18 cellular contexts compared by ENCODE assay signal in the genomic region with DNA sequence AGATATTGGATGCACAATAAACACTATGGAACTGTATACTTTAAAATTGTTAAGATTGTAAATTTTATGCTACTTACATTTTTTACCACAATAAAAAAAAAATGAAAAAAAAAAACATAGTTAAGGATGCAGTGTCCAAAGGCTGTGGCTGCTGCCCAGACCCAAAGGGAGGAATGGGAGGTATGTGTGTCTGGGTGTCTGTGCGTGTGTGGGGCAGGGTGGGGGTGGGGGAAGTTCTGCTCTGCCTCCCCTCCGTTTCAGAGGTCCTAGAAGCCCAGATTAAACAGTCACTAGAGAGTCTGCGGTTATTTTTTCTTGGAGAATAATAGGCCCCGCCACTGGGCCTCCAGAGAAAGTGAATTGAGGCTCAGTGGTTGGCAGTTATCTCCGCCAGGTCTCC.
A peak's percentile ranks its signal among the peaks of the same experiment; 100 is the strongest.
DNase-seq lines count a peak whose midpoint lies in the region; ATAC-seq and TF ChIP-seq lines count a peak whose summit lies in the region.
"Had no signal": no experiment of that assay in that cellular context is flagged by ENCODE, and none has a peak within 500 bp of the region (broad histone marks: within the 10 kb centered on the region; RNA-seq: fewer than 3 reads in every experiment).

No MANE protein-coding gene starts in this region.

- H3F3A ChIP-seq in smooth muscle cell (ENCODE audit: low read depth) = peaks cover 4% of the 10 kb centered on the region

- peak in 1 of 2 donors; percentile 54 for DNase-seq in cardiac muscle cell (ENCODE audit: low read depth in 1 of 2, low spot score in 1 of 2)
- DNase-seq in cardiac septum (ENCODE audit: low spot score) = no peak
- DNase-seq in hepatocyte (ENCODE audit: low spot score) = no peak
- no peak for DNase-seq in smooth muscle cell (lab: John Stamatoyannopoulos, UW; ENCODE audit: unreplicated experiment)
- DNase-seq in MCF 10A (ENCODE audit: unreplicated experiment) = no peak
- DNase-seq in activated CD4-positive, alpha-beta memory T cell treated with anti-CD3 and anti-CD28 coated beads for 36 hours = no peak
- DNase-seq: CD4-positive, alpha-beta memory T cell; DMS153; DMS79; GF-D8; H9 had no signal

- no peak overlapping the region for H3K9ac ChIP-seq in smooth muscle cell (ENCODE audit: low read depth)
- H3K9ac ChIP-seq: BLaER1 had no signal

- H3K4me2 ChIP-seq in hepatocyte = no peak overlapping the region
- H3K4me2 ChIP-seq in smooth muscle cell = peak overlapping the region; percentile 18
- H3K4me2 ChIP-seq: A549, BLaER1 had no signal

- H3K9me2 ChIP-seq in hepatocyte (replicated peaks; ENCODE audit: insufficient read depth) = no peaks in the 10 kb centered on the region

- H3K4me1 Mint-ChIP-seq in nephron (peaks cover 56% of the 10 kb centered on the region), MCF 10A (ENCODE audit: insufficient read depth, unreplicated experiment) (peaks cover 18% of the 10 kb centered on the region)
- peaks cover 24% of the 10 kb centered on the region for H3K4me1 Mint-ChIP-seq in activated CD4-positive, alpha-beta memory T cell treated with anti-CD3 and anti-CD28 coated beads for 36 hours (ENCODE audit: low read depth)

- H3K27me3 Mint-ChIP-seq in nephron (ENCODE audit: low read depth) (peaks cover 5% of the 10 kb centered on the region), MCF 10A (ENCODE audit: insufficient read depth, unreplicated experiment) (no peaks in the 10 kb centered on the region)
- H3K27me3 Mint-ChIP-seq in activated CD4-positive, alpha-beta memory T cell treated with anti-CD3 and anti-CD28 coated beads for 36 hours = no peaks in the 10 kb centered on the region
- H3K27me3 Mint-ChIP-seq: CD4-positive, alpha-beta memory T cell had no signal

- H3K79me2 ChIP-seq in hepatocyte = no peaks in the 10 kb centered on the region
- H3K79me2 ChIP-seq in smooth muscle cell (ENCODE audit: low read depth) = no peaks in the 10 kb centered on the region

- CTCF ChIA-PET in MCF 10A (lab: Yijun Ruan, JAX) = interaction anchor here (0.6 kb wide), 1 partner anchor 717 kb away, joined by 3 read pairs; no protein-coding TSS in a partner anchor
- CTCF ChIA-PET in activated CD4-positive, alpha-beta memory T cell treated with anti-CD3 and anti-CD28 coated beads for 36 hours (lab: Charles Lee) = no interaction called here

- H3K4me3 Mint-ChIP-seq in nephron = no peak overlapping the region
- no peak overlapping the region for H3K4me3 Mint-ChIP-seq in MCF 10A (ENCODE audit: unreplicated experiment)
- H3K4me3 Mint-ChIP-seq in activated CD4-positive, alpha-beta memory T cell treated with anti-CD3 and anti-CD28 coated beads for 36 hours = no peak overlapping the region
- H3K4me3 Mint-ChIP-seq: CD14-positive monocyte; CD4-positive, alpha-beta memory T cell; H9 had no signal

- H3K9me3 Mint-ChIP-seq in nephron (peaks cover 3% of the 10 kb centered on the region), MCF 10A (ENCODE audit: unreplicated experiment) (no peaks in the 10 kb centered on the region)
- H3K9me3 Mint-ChIP-seq in activated CD4-positive, alpha-beta memory T cell treated with anti-CD3 and anti-CD28 coated beads for 36 hours = no peaks in the 10 kb centered on the region
- H3K9me3 Mint-ChIP-seq: CD14-positive monocyte, H9 had no signal

- no peaks in the 10 kb centered on the region for H3K36me3 ChIP-seq in cardiac muscle cell
- no peaks in the 10 kb centered on the region for H3K36me3 ChIP-seq in hepatocyte (replicated peaks; ENCODE audit: insufficient read depth, low read depth)
- H3K36me3 ChIP-seq in smooth muscle cell (ENCODE audit: low read depth) = no peaks in the 10 kb centered on the region
- H3K36me3 ChIP-seq: BLaER1 had no signal

- no peak for TF ChIP-seq CTCF in cardiac muscle cell (IDR thresholded peaks at IDR 0.05; ENCODE audit: low read depth, low read length)
- TF ChIP-seq CTCF in hepatocyte (IDR thresholded peaks at IDR 0.05; ENCODE audit: poor library complexity) = no peak
- TF ChIP-seq CTCF in nephron (IDR thresholded peaks at IDR 0.05; ENCODE audit: unreplicated experiment in 3 of 3) = no peak
- TF ChIP-seq CTCF in smooth muscle cell (IDR thresholded peaks at IDR 0.05; ENCODE audit: borderline replicate concordance, insufficient read depth, poor library complexity, severe bottlenecking) = no peak
- no peak for TF ChIP-seq CTCF in MCF 10A (IDR thresholded peaks at IDR 0.05; ENCODE audit: unreplicated experiment)

- no peaks in the 10 kb centered on the region for H3K9me3 ChIP-seq in cardiac muscle cell (ENCODE audit: low read depth)
- H3K9me3 ChIP-seq in hepatocyte (ENCODE audit: low read depth) = no peaks in the 10 kb centered on the region
- no peaks in the 10 kb centered on the region for H3K9me3 ChIP-seq in smooth muscle cell (replicated peaks; ENCODE audit: low read depth)
- H3K9me3 ChIP-seq: A549, BLaER1 had no signal

- ATAC-seq in GM21360 (IDR thresholded peaks at IDR 0.05; ENCODE audit: unreplicated experiment) = no peak
- ATAC-seq: A549, HepG2 had no signal

- H3K27ac ChIP-seq in cardiac muscle cell = peak overlapping the region; percentile 69
- H3K27ac ChIP-seq in hepatocyte = peak overlapping the region; percentile 20
- no peak overlapping the region for H3K27ac ChIP-seq in smooth muscle cell (ENCODE audit: low read depth)
- H3K27ac ChIP-seq: 22Rv1, A549, BLaER1 had no signal

- no peak overlapping the region for H2AFZ ChIP-seq in hepatocyte
- no peak overlapping the region for H2AFZ ChIP-seq in smooth muscle cell (ENCODE audit: low read depth)

- WGBS in hepatocyte (ENCODE audit: low lambda C conversion rate, missing lambda C conversion rate) = 51% methylated on average over 5 of the region's 5 CpGs
- 20% methylated on average over 5 of the region's 5 CpGs for WGBS in smooth muscle cell (ENCODE audit: low lambda C conversion rate)

- H3K4me3 ChIP-seq in cardiac muscle cell (no peak overlapping the region), hepatocyte (no peak overlapping the region), smooth muscle cell (no peak overlapping the region)
- H3K4me3 ChIP-seq: A549, BLaER1 had no signal

- intact Hi-C loops in cardiac septum (cut with DNase I) = no loop called here
- intact Hi-C loops in MCF 10A (cut with micrococcal nuclease) = no loop called here
- intact Hi-C loops in activated CD4-positive, alpha-beta memory T cell treated with anti-CD3 and anti-CD28 coated beads for 36 hours (cut with micrococcal nuclease) = loop anchor here (10.0 kb wide), 1 partner anchor 47 kb away; no protein-coding TSS in a partner anchor

- no peaks in the 10 kb centered on the region for H4K20me1 ChIP-seq in hepatocyte (ENCODE audit: insufficient read depth, poor library complexity, severe bottlenecking)
- no peaks in the 10 kb centered on the region for H4K20me1 ChIP-seq in smooth muscle cell (ENCODE audit: low read depth)
- H4K20me1 ChIP-seq: BLaER1 had no signal

- BruUV-seq in MCF 10A (replicated peaks; lab: Mats Ljungman, UMichigan) = no TSS peak

- H3K4me1 ChIP-seq in cardiac muscle cell (ENCODE audit: low read depth) = peaks cover 51% of the 10 kb centered on the region
- H3K4me1 ChIP-seq in hepatocyte (ENCODE audit: insufficient read depth) = peaks cover 44% of the 10 kb centered on the region
- H3K4me1 ChIP-seq in smooth muscle cell (ENCODE audit: low read depth) = no peaks in the 10 kb centered on the region
- H3K4me1 ChIP-seq: A549, BLaER1 had no signal

- H3K36me3 Mint-ChIP-seq in nephron (ENCODE audit: low read depth) (no peaks in the 10 kb centered on the region), MCF 10A (ENCODE audit: insufficient read depth, unreplicated experiment) (no peaks in the 10 kb centered on the region)
- H3K36me3 Mint-ChIP-seq in activated CD4-positive, alpha-beta memory T cell treated with anti-CD3 and anti-CD28 coated beads for 36 hours = no peaks in the 10 kb centered on the region
- H3K36me3 Mint-ChIP-seq: CD14-positive monocyte; CD4-positive, alpha-beta memory T cell had no signal

- H3K27me3 ChIP-seq in cardiac muscle cell (no peaks in the 10 kb centered on the region), hepatocyte (no peaks in the 10 kb centered on the region), smooth muscle cell (ENCODE audit: low read depth) (no peaks in the 10 kb centered on the region)
- H3K27me3 ChIP-seq: BLaER1 had no signal

- POLR2A ChIA-PET in MCF 10A (lab: Yijun Ruan, JAX) = no interaction called here
- POLR2A ChIA-PET in activated CD4-positive, alpha-beta memory T cell treated with anti-CD3 and anti-CD28 coated beads for 36 hours (lab: Charles Lee) = no interaction called here

- H3K27ac Mint-ChIP-seq in nephron = peak overlapping the region in 2 of 3 experiments; percentile 30 to 46
- no peak overlapping the region for H3K27ac Mint-ChIP-seq in MCF 10A (ENCODE audit: low read depth, unreplicated experiment)
- no peak overlapping the region for H3K27ac Mint-ChIP-seq in activated CD4-positive, alpha-beta memory T cell treated with anti-CD3 and anti-CD28 coated beads for 36 hours
- H3K27ac Mint-ChIP-seq: CD14-positive monocyte; CD4-positive, alpha-beta memory T cell; H9 had no signal

Comparison
In these comparisons a context has a peak if more than half of its experiments do, and no peak if none do; other contexts are left out.
1. H3K27ac Mint-ChIP-seq: peak in nephron (2 of 3); none in MCF 10A (single experiment) and activated CD4-positive, alpha-beta memory T cell treated with anti-CD3 and anti-CD28 coated beads for 36 hours (single experiment).